In genomic region chr15:65181582-65182353, GRCh38 we compare ENCODE assay signal across 2 cellular contexts.
TF ChIP-seq lines count a peak whose summit lies in the region.

No MANE protein-coding gene starts in this region.

TF ChIP-seq in HEK293, 187 proteins besides CTCF, POLR2A, EP300 and RAD21 (continues in another document):
- 0 out of 2 replicates have a peak, but pooled peaks have one; percentile 31 for TF ChIP-seq KLF7 (tag by site-specific recombination; IDR thresholded peaks at IDR 0.05; ENCODE audit: borderline replicate concordance)
- TF ChIP-seq ZNF558 (tag by site-specific recombination; IDR thresholded peaks at IDR 0.05) = peak; percentile 78; the same call in 1 of the 2 replicates
- peak; percentile 50; the same call in 1 of the 2 replicates for TF ChIP-seq REST (tag by site-specific recombination; IDR thresholded peaks at IDR 0.05)
- TF ChIP-seq ZNF341 (tag by site-specific recombination; IDR thresholded peaks at IDR 0.05; ENCODE audit: low read depth) = 0 out of 2 replicates have a peak, but pooled peaks have one; percentile 15
- peak; percentile 55; the same call in 1 of the 2 replicates for TF ChIP-seq GLI2 (tag by site-specific recombination; IDR thresholded peaks at IDR 0.05; ENCODE audit: borderline replicate concordance, low read depth)
- peak; percentile 37; the same call in 1 of the 2 replicates for TF ChIP-seq ZNF654 (tag by site-specific recombination; IDR thresholded peaks at IDR 0.05; ENCODE audit: low read depth)
- peak; percentile 66 for TF ChIP-seq ZBTB11 (tag by site-specific recombination; conservative IDR thresholded peaks at IDR 0.05; ENCODE audit: low read depth)
- TF ChIP-seq ZNF501 (tag by site-specific recombination; IDR thresholded peaks at IDR 0.05) = peak; percentile 56; the same call in 1 of the 2 replicates
- peak; percentile 79; the same call in 1 of the 2 replicates for TF ChIP-seq ZNF266 (tag by site-specific recombination; IDR thresholded peaks at IDR 0.05; ENCODE audit: low read depth)
- 0 out of 2 replicates have a peak, but pooled peaks have one; percentile 40 for TF ChIP-seq ZNF404 (tag by site-specific recombination; IDR thresholded peaks at IDR 0.05)
- TF ChIP-seq ZNF223 (tag by site-specific recombination; IDR thresholded peaks at IDR 0.05) = peak; percentile 47; the same call in 1 of the 2 replicates
- TF ChIP-seq ZNF366 (tag by site-specific recombination; conservative IDR thresholded peaks at IDR 0.05) = 0 out of 2 replicates have a peak, but pooled peaks have one; percentile 20
- peak; percentile 85 for TF ChIP-seq PRDM1 (tag by site-specific recombination; IDR thresholded peaks at IDR 0.05)
- TF ChIP-seq ZNF19 (tag by site-specific recombination; IDR thresholded peaks at IDR 0.05; ENCODE audit: low read depth) = peak; percentile 74; the same call in 1 of the 2 replicates
- peak; percentile 74 for TF ChIP-seq ZNF433 (tag by site-specific recombination; IDR thresholded peaks at IDR 0.05; ENCODE audit: low read depth)
- peak; percentile 97 for TF ChIP-seq ZNF394 (tag by site-specific recombination; IDR thresholded peaks at IDR 0.05; ENCODE audit: borderline replicate concordance)
- peak; percentile 80; the same call in 1 of the 2 replicates for TF ChIP-seq RBAK (tag by site-specific recombination; IDR thresholded peaks at IDR 0.05)
- TF ChIP-seq ZNF555 (tag by site-specific recombination; conservative IDR thresholded peaks at IDR 0.05) = peak; percentile 65
- peak; percentile 72; the same call in 1 of the 2 replicates for TF ChIP-seq ZNF664 (tag by site-specific recombination; IDR thresholded peaks at IDR 0.05)
- 0 out of 2 replicates have a peak, but pooled peaks have one; percentile 22 for TF ChIP-seq PRDM6 (tag by site-specific recombination; IDR thresholded peaks at IDR 0.05)
- peak; percentile 79; the same call in 1 of the 2 replicates for TF ChIP-seq ZNF560 (tag by site-specific recombination; IDR thresholded peaks at IDR 0.05; ENCODE audit: borderline replicate concordance)

TF ChIP-seq in HepG2, 621 proteins besides CTCF, POLR2A, EP300 and RAD21:
- TF ChIP-seq ZBTB38 (CRISPR knock-in tag; IDR thresholded peaks at IDR 0.05) = 0 out of 2 replicates have a peak, but pooled peaks have one; percentile 21
